ENCODE assay signal across 24 cellular contexts in genomic region chr13:112181336-112182051, GRCh38.
"Had no signal": no experiment of that assay in that cellular context is flagged by ENCODE, and none has a peak within 500 bp of the region (broad histone marks: within the 10 kb centered on the region; RNA-seq: fewer than 3 reads in every experiment).

No MANE protein-coding gene starts in this region.

- H3K27me3 ChIP-seq: adrenal gland, ascending aorta, brain microvascular endothelial cell, right lobe of liver, thyroid gland had no signal

- H3K4me3 Mint-ChIP-seq: activated CD4-positive, alpha-beta T cell treated with anti-CD3 and anti-CD28 coated beads, Interleukin-2, amount 10 ng/mL, durations not matched to agents 7 days and 5 days; activated CD8-positive, alpha-beta T cell treated with anti-CD3 and anti-CD28 coated beads for 36 hours; activated naive CD8-positive, alpha-beta T cell; activated T-cell treated with anti-CD3 and anti-CD28 coated beads, Interleukin-2, amount 50 U/mL, for 4 hours; nephron; stimulated activated naive CD8-positive, alpha-beta T cell treated with anti-CD3 and anti-CD28 coated beads, Interleukin-15, Interleukin-2, amounts not matched to agents 100 ng/mL and 50 ng/mL, for 24 hours had no signal

- H3K36me3 Mint-ChIP-seq: activated naive CD8-positive, alpha-beta T cell had no signal

- H3K27ac Mint-ChIP-seq: activated CD4-positive, alpha-beta T cell treated with anti-CD3 and anti-CD28 coated beads, Interleukin-2, amount 10 ng/mL, durations not matched to agents 7 days and 5 days; activated CD8-positive, alpha-beta T cell treated with anti-CD3 and anti-CD28 coated beads for 36 hours; activated naive CD8-positive, alpha-beta T cell; activated T-helper 2 cell treated with anti-CD3 and anti-CD28 coated beads, Interferon-gamma antibody, Interleukin-2, Interleukin-4, amounts not matched to agents 10 μg/mL and 5 μg/mL and 100 μg/mL, durations not matched to agents 14 hours and 24 hours and 36 hours; nephron; stimulated activated naive CD8-positive, alpha-beta T cell treated with anti-CD3 and anti-CD28 coated beads, Interleukin-15, Interleukin-2, amounts not matched to agents 100 ng/mL and 50 ng/mL, for 24 hours had no signal

- H3K27me3 Mint-ChIP-seq: activated CD4-positive, alpha-beta T cell treated with anti-CD3 and anti-CD28 coated beads, Interleukin-2, amount 10 ng/mL, durations not matched to agents 7 days and 5 days; activated CD8-positive, alpha-beta T cell treated with anti-CD3 and anti-CD28 coated beads for 36 hours; stimulated activated naive CD8-positive, alpha-beta T cell treated with anti-CD3 and anti-CD28 coated beads, Interleukin-15, Interleukin-2, amounts not matched to agents 100 ng/mL and 50 ng/mL, for 24 hours had no signal

- DNase-seq: activated CD4-positive, alpha-beta T cell treated with anti-CD3 and anti-CD28 coated beads, Interleukin-2, amount 10 ng/mL, durations not matched to agents 7 days and 5 days; activated CD4-positive, CD25-positive, alpha-beta regulatory T cell treated with anti-CD3 and anti-CD28 coated beads, Interleukin-2, amount 50 U/mL, for 72 hours; activated CD8-positive, alpha-beta T cell treated with anti-CD3 and anti-CD28 coated beads for 36 hours; activated naive CD4-positive, alpha-beta T cell; activated T-cell treated with anti-CD3 and anti-CD28 coated beads, Interleukin-2, amount 50 U/mL, for 4 hours; brain microvascular endothelial cell; central memory CD4-positive, alpha-beta T cell; esophagus squamous epithelium; gastrocnemius medialis; hippocampal formation; left ventricle myocardium inferior; occipital lobe; stimulated activated CD4-positive, alpha-beta T cell treated with anti-CD3 and anti-CD28 coated beads, Interleukin-1b, Interleukin-23, amount 100 ng/mL, for 48 hours; substantia nigra; thyroid gland had no signal

- H3K4me3 ChIP-seq: adrenal gland, ascending aorta, esophagus squamous epithelium, gastrocnemius medialis, left ventricle myocardium inferior, right lobe of liver, skin epidermis, thyroid gland had no signal

- H3K9me3 ChIP-seq: adrenal gland, ascending aorta, esophagus squamous epithelium, gastrocnemius medialis, left ventricle myocardium inferior, right lobe of liver, thyroid gland had no signal

- H3K27ac ChIP-seq: adrenal gland, ascending aorta, brain microvascular endothelial cell, esophagus squamous epithelium, gastrocnemius medialis, left ventricle myocardium inferior, right lobe of liver, skin epidermis, thyroid gland, VCaP had no signal

- H3K4me1 ChIP-seq: adrenal gland, ascending aorta, esophagus squamous epithelium, gastrocnemius medialis, thyroid gland had no signal

- H3K36me3 ChIP-seq: adrenal gland, ascending aorta, brain microvascular endothelial cell, esophagus squamous epithelium, gastrocnemius medialis, left ventricle myocardium inferior, right lobe of liver, thyroid gland had no signal

- H3K9me3 Mint-ChIP-seq: activated CD4-positive, alpha-beta T cell treated with anti-CD3 and anti-CD28 coated beads, Interleukin-2, amount 10 ng/mL, durations not matched to agents 7 days and 5 days; activated CD8-positive, alpha-beta T cell treated with anti-CD3 and anti-CD28 coated beads for 36 hours; activated T-cell treated with anti-CD3 and anti-CD28 coated beads, Interleukin-2, amount 50 U/mL, for 4 hours; activated T-helper 2 cell treated with anti-CD3 and anti-CD28 coated beads, Interferon-gamma antibody, Interleukin-2, Interleukin-4, amounts not matched to agents 10 μg/mL and 5 μg/mL and 100 μg/mL, durations not matched to agents 14 hours and 24 hours and 36 hours; nephron had no signal

- H3K4me1 Mint-ChIP-seq: activated CD4-positive, alpha-beta T cell treated with anti-CD3 and anti-CD28 coated beads, Interleukin-2, amount 10 ng/mL, durations not matched to agents 7 days and 5 days had no signal
